29 cellular contexts compared by ENCODE assay signal in genomic region chr4:108833041-108833440, GRCh38.
DNase-seq lines count a peak whose midpoint lies in the region; ATAC-seq and TF ChIP-seq lines count a peak whose summit lies in the region.
"Had no signal": no experiment of that assay in that cellular context is flagged by ENCODE, and none has a peak within 500 bp of the region (broad histone marks: within the 10 kb centered on the region; RNA-seq: fewer than 3 reads in every experiment).

No MANE protein-coding gene starts in this region.

- H3K4me1 ChIP-seq in DND-41 (ENCODE audit: insufficient read depth, low read length) = no peaks in the 10 kb centered on the region
- peaks cover 9% of the 10 kb centered on the region for H3K4me1 ChIP-seq in osteoblast (ENCODE audit: insufficient read depth, low read length)
- no peaks in the 10 kb centered on the region for H3K4me1 ChIP-seq in mesendoderm (ENCODE audit: control insufficient read depth, low read depth, low read length)
- H3K4me1 ChIP-seq: BE2C, Peyer's patch, vagina had no signal

- no peaks in the 10 kb centered on the region for H3K79me1 ChIP-seq in mesendoderm (ENCODE audit: low read length)

- H2AK5ac ChIP-seq in mesendoderm (ENCODE audit: low read length) = no peak overlapping the region

- peak; percentile 37 for TF ChIP-seq CTCF in DND-41 (IDR thresholded peaks at IDR 0.05; ENCODE audit: borderline replicate concordance, extremely low read depth, low read length, poor library complexity, severe bottlenecking)
- peak; percentile 68 for TF ChIP-seq CTCF in choroid plexus epithelial cell (conservative IDR thresholded peaks at IDR 0.05; ENCODE audit: low read depth, low read length)
- TF ChIP-seq CTCF in osteoblast (IDR thresholded peaks at IDR 0.05; ENCODE audit: extremely low read depth, low read depth, low read length) = no peak

- no peak overlapping the region for H3K18ac ChIP-seq in mesendoderm (ENCODE audit: low read length)

- H3K9me3 ChIP-seq in DND-41 (ENCODE audit: insufficient read depth, low read length, severe bottlenecking) (no peaks in the 10 kb centered on the region), osteoblast (ENCODE audit: low read depth, low read length) (no peaks in the 10 kb centered on the region)
- H3K9me3 ChIP-seq: BE2C, Peyer's patch, sigmoid colon, SJCRH30, vagina had no signal

- no peak for ATAC-seq in DND-41 (ENCODE audit: insufficient read depth, low read depth)
- no peak for ATAC-seq in GM18873 (IDR thresholded peaks at IDR 0.05; ENCODE audit: low FRiP score, unreplicated experiment)
- ATAC-seq: GM23338; natural killer cell treated with Interleukin-12 subunit alpha and Interleukin-12 subunit beta and Interleukin-15 and Interleukin-18, amount 100 ng/mL, for 72 hours; T-cell had no signal

- WGBS in mesendoderm (ENCODE audit: extremely low coverage, insufficient coverage, low lambda C conversion rate) = no CpG with 5 or more reads among the region's 4 CpGs

- no peak overlapping the region for H3K23ac ChIP-seq in mesendoderm (ENCODE audit: low read length)

- H2BK5ac ChIP-seq in mesendoderm (ENCODE audit: low read length) = no peak overlapping the region

- H3K56ac ChIP-seq in mesendoderm (ENCODE audit: low read length) = no peak overlapping the region

- no peak overlapping the region for H4K8ac ChIP-seq in mesendoderm (ENCODE audit: low read depth, low read length)

- no peak overlapping the region for H2BK15ac ChIP-seq in mesendoderm (replicated peaks; ENCODE audit: low read depth)

- no peaks in the 10 kb centered on the region for H3K36me3 ChIP-seq in DND-41 (ENCODE audit: insufficient read depth, low read length)
- no peaks in the 10 kb centered on the region for H3K36me3 ChIP-seq in osteoblast (ENCODE audit: insufficient read depth, low read length)
- no peaks in the 10 kb centered on the region for H3K36me3 ChIP-seq in mesendoderm (ENCODE audit: control insufficient read depth, insufficient read depth, low read length)
- H3K36me3 ChIP-seq: BE2C, Peyer's patch, sigmoid colon, SJCRH30, vagina had no signal

- intact Hi-C loops in head of caudate nucleus (cut with DNase I) = loop anchor here (10.0 kb wide), 1 partner anchor 572 kb away; no protein-coding TSS in a partner anchor

- no peak overlapping the region for H3K4me2 ChIP-seq in DND-41 (ENCODE audit: insufficient read depth, low read length)
- no peak overlapping the region for H3K4me2 ChIP-seq in osteoblast (ENCODE audit: insufficient read depth, low read length)
- H3K4me2 ChIP-seq in mesendoderm (ENCODE audit: low read length) = no peak overlapping the region
- H3K4me2 ChIP-seq: GM23338 had no signal

- no peak overlapping the region for H3K4me3 ChIP-seq in DND-41 (ENCODE audit: low read depth in 1 of 2, low read length in 2 of 2)
- H3K4me3 ChIP-seq in choroid plexus epithelial cell (ENCODE audit: low read depth, low read length) = no peak overlapping the region
- no peak overlapping the region for H3K4me3 ChIP-seq in osteoblast (ENCODE audit: insufficient read depth, low read length)
- no peak overlapping the region for H3K4me3 ChIP-seq in mesendoderm (ENCODE audit: low read length)
- H3K4me3 ChIP-seq: GM23338, Peyer's patch, sigmoid colon, SJCRH30, vagina had no signal

- H3K27me3 ChIP-seq in DND-41 (ENCODE audit: insufficient read depth, low read length, poor library complexity) (no peaks in the 10 kb centered on the region), osteoblast (ENCODE audit: insufficient read depth, low read length) (no peaks in the 10 kb centered on the region), mesendoderm (ENCODE audit: insufficient read depth, low read length, poor library complexity) (no peaks in the 10 kb centered on the region)
- H3K27me3 ChIP-seq: Peyer's patch, sigmoid colon, SJCRH30, vagina had no signal

- H2BK120ac ChIP-seq in mesendoderm (ENCODE audit: low read depth, low read length) = no peak overlapping the region

- no peak overlapping the region for H3K4ac ChIP-seq in mesendoderm (ENCODE audit: low read depth, low read length)

- no peaks in the 10 kb centered on the region for H4K20me1 ChIP-seq in DND-41 (ENCODE audit: insufficient read depth, low read length)
- H4K20me1 ChIP-seq in osteoblast (ENCODE audit: insufficient read depth, low read length) = no peaks in the 10 kb centered on the region

- no peaks in the 10 kb centered on the region for H3K79me2 ChIP-seq in DND-41 (ENCODE audit: insufficient read depth, low read length)
- no peaks in the 10 kb centered on the region for H3K79me2 ChIP-seq in osteoblast (ENCODE audit: insufficient read depth, low read length)
- H3K79me2 ChIP-seq in mesendoderm (ENCODE audit: control insufficient read depth, insufficient read depth, low read length) = no peaks in the 10 kb centered on the region

- in situ Hi-C loops in SK-MEL-5 (cut with HindIII; ENCODE audit: low pct_unique_long_range_greater_than_20kb, low sequenced_read_pairs) = no loop called here

- no peak overlapping the region for H4K5ac ChIP-seq in mesendoderm (ENCODE audit: low read length)

- H3K27ac ChIP-seq in DND-41 (ENCODE audit: low read length) (no peak overlapping the region), osteoblast (ENCODE audit: low read depth, low read length) (no peak overlapping the region), mesendoderm (ENCODE audit: low read depth, low read length) (no peak overlapping the region)
- H3K27ac ChIP-seq: Peyer's patch, sigmoid colon, SJCRH30, vagina had no signal

- DNase-seq in DND-41 (no peak), SK-MEL-5 (ENCODE audit: low read depth, low spot score) (peak; percentile 22), choroid plexus epithelial cell (ENCODE audit: low read depth) (peak; percentile 81), osteoblast (ENCODE audit: insufficient read length, low spot score, missing footprints) (no peak), NCI-H2227 (lab: John Stamatoyannopoulos, UW; ENCODE audit: unreplicated experiment) (no peak), mesendoderm (no peak), head of caudate nucleus (no peak)
- DNase-seq: activated CD4-positive, alpha-beta T cell treated with anti-CD3 and anti-CD28 coated beads for 4 hours; activated CD8-positive, alpha-beta memory T cell treated with anti-CD3 and anti-CD28 coated beads for 24 hours; activated gamma-delta T cell treated with Interleukin-2 at 50 U/mL for 16 hours; activated T-cell treated with anti-CD3 and anti-CD28 coated beads, Interleukin-2, amount 50 U/mL, for 1 hour; BE2C; CD8-positive, alpha-beta memory T cell; DMS 273 treated with DMSO at 0.1 percent for 48 hours; effector CD8-positive, alpha-beta T cell; Kasumi-1; kidney; MV-4-11; NCI-H187; NCI-H526; Peyer's patch; sigmoid colon; SJCRH30; stimulated activated naive CD4-positive, alpha-beta T cell treated with Interleukin-2 at 50 U/mL for 16 hours; T-cell had no signal

- H2AFZ ChIP-seq in DND-41 (ENCODE audit: low read depth, low read length) (no peak overlapping the region), osteoblast (ENCODE audit: low read length) (peak overlapping the region; percentile 25)
- H2AFZ ChIP-seq: GM23338 had no signal

- H3K9ac ChIP-seq in DND-41 (ENCODE audit: low read depth, low read length) (no peak overlapping the region), mesendoderm (ENCODE audit: low read length) (no peak overlapping the region)

Comparison
In these comparisons a context has a peak if more than half of its experiments do, and no peak if none do; other contexts are left out.
1. DNase-seq: peak in SK-MEL-5 (single experiment) and choroid plexus epithelial cell (single experiment); none in DND-41 (single experiment), osteoblast (single experiment), NCI-H2227 (single experiment), mesendoderm (single experiment) and head of caudate nucleus (0 of 42).